9 cellular contexts compared by ENCODE assay signal in the genomic region with DNA sequence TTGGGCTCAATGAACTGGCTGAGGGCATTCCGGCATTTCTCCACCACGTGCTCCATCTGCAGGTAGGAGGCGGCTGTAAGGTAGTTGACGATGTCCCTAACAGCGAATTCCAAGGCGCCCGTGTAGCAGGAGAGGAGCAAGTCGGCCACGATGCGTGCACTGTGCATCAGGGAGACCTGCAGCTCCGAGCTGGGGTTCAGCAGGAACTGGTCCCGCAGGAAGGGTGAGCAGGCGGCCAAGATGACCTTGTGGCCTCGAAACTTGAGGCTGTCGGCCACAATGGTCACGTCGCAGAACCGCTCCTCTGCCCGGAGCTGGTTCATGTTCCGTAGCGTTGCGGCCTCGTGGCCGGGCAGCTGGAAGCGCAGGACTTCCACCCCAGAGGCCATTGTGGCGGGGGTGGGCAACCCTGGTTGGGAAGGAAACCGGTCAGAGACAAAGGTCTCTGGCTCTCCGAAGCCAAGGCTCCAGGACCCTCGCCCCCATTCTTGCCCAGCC. TPM values are rescaled to one million over a fixed set of nuclear protein-coding genes. Genes with fewer than 3 reads are reported as not detected.
DNase-seq lines count a peak whose midpoint lies in the region; ATAC-seq, FAIRE-seq and TF ChIP-seq lines count a peak whose summit lies in the region.
"Had no signal": no experiment of that assay in that cellular context is flagged by ENCODE, and none has a peak within 500 bp of the region (broad histone marks: within the 10 kb centered on the region; RNA-seq: fewer than 3 reads in every experiment).

No MANE protein-coding gene starts in this region.

- H3K36me3 ChIP-seq in PC-3 (ENCODE audit: low read depth, low read length): no peaks in the 10 kb centered on the region
- peaks cover 12 to 29% of the 10 kb centered on the region in 2 donors for H3K36me3 ChIP-seq in neuronal stem cell (replicated peaks in 1 of 2; ENCODE audit: control insufficient read depth in 2 of 2, insufficient read depth in 2 of 2, low read length in 2 of 2)

- peak; percentile 17 for DNase-seq in COLO668 (lab: John Stamatoyannopoulos, UW; ENCODE audit: unreplicated experiment)
- no peak for DNase-seq in PC-3
- DNase-seq in epithelial cell of esophagus (ENCODE audit: low read depth): peak; percentile 29
- DNase-seq in neuronal stem cell (ENCODE audit: low spot score): no peak
- DNase-seq in frontal cortex (ENCODE audit: low spot score in 2 of 2): no peak
- DNase-seq in NCI-H524 treated with DMSO at 0.1 percent for 48 hours (lab: John Stamatoyannopoulos, UW): no peak
- DNase-seq in NCI-H1092 treated with DMSO at 0.1 percent for 48 hours (lab: John Stamatoyannopoulos, UW): no peak

- H2AFZ ChIP-seq in PC-3 (ENCODE audit: low read length) (peak overlapping the region; percentile 87; the same call in 1 of the 2 replicates), neuronal stem cell (ENCODE audit: low read length) (peak overlapping the region; percentile 92)

- no peaks in the 10 kb centered on the region for H3F3A ChIP-seq in PC-3 (ENCODE audit: low read length, unreplicated experiment)

- no peak for TF ChIP-seq CTCF in PC-3 (conservative IDR thresholded peaks at IDR 0.05; ENCODE audit: low read depth, low read length)
- no peak for TF ChIP-seq CTCF in epithelial cell of esophagus (IDR thresholded peaks at IDR 0.05; ENCODE audit: insufficient read depth, low read depth, low read length, missing control alignments)

- no peak overlapping the region for H2BK120ac ChIP-seq in neuronal stem cell (ENCODE audit: low read depth, low read length)

- ATAC-seq in PC-3 (no peak), GM18909 (IDR thresholded peaks at IDR 0.05; ENCODE audit: poor library complexity, unreplicated experiment) (no peak)

- H3K27me3 ChIP-seq in PC-3 (ENCODE audit: low read length) (no peaks in the 10 kb centered on the region), neuronal stem cell (ENCODE audit: control insufficient read depth in 3 of 3, insufficient read depth in 3 of 3, low read depth in 1 of 3, low read length in 3 of 3) (peaks cover 0 to 3% (median 0%) of the 10 kb centered on the region in 3 experiments)

- POLR2A ChIA-PET in PC-3 (lab: Charles Lee; ENCODE audit: unreplicated experiment): no interaction called here

- H3K4ac ChIP-seq in neuronal stem cell (ENCODE audit: low read length): no peak overlapping the region

- H3K9me2 ChIP-seq in PC-3 (replicated peaks; ENCODE audit: low read length): no peaks in the 10 kb centered on the region

- no peak overlapping the region for H4K8ac ChIP-seq in neuronal stem cell (ENCODE audit: low read depth, low read length)

- H3K9me3 ChIP-seq in PC-3 (ENCODE audit: low read length) (no peaks in the 10 kb centered on the region), neuronal stem cell (replicated peaks in 1 of 2; ENCODE audit: control insufficient read depth in 2 of 2, insufficient read depth in 1 of 2, low read depth in 1 of 2, low read length in 2 of 2) (no peaks in the 10 kb centered on the region)

- CTCF ChIA-PET in PC-3 (lab: Charles Lee): no interaction called here

- WGBS in neuronal stem cell (ENCODE audit: extremely low coverage in 2 of 2, insufficient read length in 2 of 2, insufficient replicate concordance in 1 of 2), 2 donors: no CpG with 5 or more reads among the region's 29 CpGs

- peak overlapping the region; percentile 69 for H2BK5ac ChIP-seq in neuronal stem cell (ENCODE audit: low read length)

- intact Hi-C loops in PC-3 (cut with micrococcal nuclease): loop anchor here (10.0 kb wide), 1 partner anchor 214 kb away; no protein-coding TSS in a partner anchor

- no peaks in the 10 kb centered on the region for H4K20me1 ChIP-seq in PC-3 (ENCODE audit: low read length)

- H3K4me3 ChIP-seq in PC-3 (ENCODE audit: low read length): peak overlapping the region; percentile 78
- H3K4me3 ChIP-seq in epithelial cell of esophagus (ENCODE audit: low read length): peak overlapping the region; percentile 54
- peak overlapping the region; percentile 65 to 82 for H3K4me3 ChIP-seq in neuronal stem cell (ENCODE audit: low read length in 2 of 2)

- FAIRE-seq in frontal cortex (lab: Jason Lieb, UNC): no peak

- H4K91ac ChIP-seq in neuronal stem cell (ENCODE audit: low read depth, low read length, poor library complexity): no peak overlapping the region

- H3K4me2 ChIP-seq in PC-3 (ENCODE audit: low read length): peak overlapping the region; percentile 96
- H3K4me2 ChIP-seq in neuronal stem cell (ENCODE audit: insufficient read depth, low read length, poor library complexity, severe bottlenecking): peak overlapping the region; percentile 61

- H3K14ac ChIP-seq in neuronal stem cell (ENCODE audit: low read length): no peak overlapping the region

- H3K9ac ChIP-seq in PC-3 (ENCODE audit: low read length) (peak overlapping the region; percentile 63; the same call in 1 of the 2 replicates), neuronal stem cell (ENCODE audit: low read depth, low read length, poor library complexity) (peak overlapping the region; percentile 85)

- BruUV-seq in PC-3 (replicated peaks; lab: Mats Ljungman, UMichigan): no TSS peak

- H2BK12ac ChIP-seq in neuronal stem cell (ENCODE audit: low read length): peak overlapping the region; percentile 4

- H3K23ac ChIP-seq in neuronal stem cell (ENCODE audit: low read depth, low read length, poor library complexity): peak overlapping the region; percentile 83

- peak overlapping the region; percentile 77 for H2BK15ac ChIP-seq in neuronal stem cell (ENCODE audit: low read length)

- peaks cover 33% of the 10 kb centered on the region for H3K79me2 ChIP-seq in PC-3 (ENCODE audit: low read length)

- H3K4me1 ChIP-seq in PC-3 (ENCODE audit: insufficient read depth, low read length) (peaks cover 27% of the 10 kb centered on the region), neuronal stem cell (ENCODE audit: control insufficient read depth in 2 of 2, insufficient read depth in 1 of 2, low read depth in 1 of 2, low read length in 2 of 2) (peaks cover 21 to 25% of the 10 kb centered on the region in 2 donors)

- H3K18ac ChIP-seq in neuronal stem cell (ENCODE audit: low read length): peak overlapping the region; percentile 96

- peak overlapping the region; percentile 39 for H3K27ac ChIP-seq in PC-3 (ENCODE audit: low read length)
- peak overlapping the region; percentile 74 for H3K27ac ChIP-seq in neuronal stem cell (replicated peaks; ENCODE audit: low read length)

- H2AK5ac ChIP-seq in neuronal stem cell (ENCODE audit: low read depth, low read length): peak overlapping the region; percentile 87

- H3K79me1 ChIP-seq in neuronal stem cell (ENCODE audit: low read depth, low read length): peaks cover 21% of the 10 kb centered on the region

RNA-seq across cellular contexts. Expression of a gene that starts 0.9 kb away (rescaled TPM):
- total RNA-seq in PC-3 (2014; rRNA removed) (5.4 and 8.6 TPM in 2 replicates), frontal cortex (25.7 TPM)
- polyA plus RNA-seq in neuronal stem cell (2013, experiment 1 of 2): 26.7 TPM
- 26.3 TPM for polyA plus RNA-seq in neuronal stem cell (2013, experiment 2 of 2)

RNA-seq across cellular contexts. Expression of a gene that starts 3.5 kb away (rescaled TPM):
- total RNA-seq in PC-3 (2014; rRNA removed) (74.5 and 80.8 TPM in 2 replicates), frontal cortex (102 TPM)
- polyA plus RNA-seq in neuronal stem cell (2013, experiment 1 of 2): 119 TPM
- polyA plus RNA-seq in neuronal stem cell (2013, experiment 2 of 2): 117 TPM

RNA-seq across cellular contexts. Expression of a gene that starts 22.2 kb away (rescaled TPM):
- total RNA-seq in PC-3 (2014; rRNA removed) (3.5 and 4.9 TPM in 2 replicates), frontal cortex (not detected)
- 1.4 TPM for polyA plus RNA-seq in neuronal stem cell (2013, experiment 1 of 2)
- 1.4 TPM for polyA plus RNA-seq in neuronal stem cell (2013, experiment 2 of 2)
- total RNA-seq: LHCN-M2 had no signal

RNA-seq across cellular contexts. Expression of a gene that starts 26.6 kb away (rescaled TPM):
- 1.1 TPM in 1 of 2 replicates, not detected in the other for total RNA-seq in PC-3 (2014; rRNA removed)
- polyA plus RNA-seq in neuronal stem cell (2013, experiment 1 of 2): 1.3 TPM
- 1.00 TPM for polyA plus RNA-seq in neuronal stem cell (2013, experiment 2 of 2)
- 3.7 TPM for total RNA-seq in frontal cortex

RNA-seq across cellular contexts. Expression of a gene that starts 38.3 kb away (rescaled TPM):
- 31.7 and 33.1 TPM in 2 replicates for total RNA-seq in PC-3 (2014; rRNA removed)
- polyA plus RNA-seq in neuronal stem cell (2013, experiment 1 of 2): 34.6 TPM
- polyA plus RNA-seq in neuronal stem cell (2013, experiment 2 of 2): 36.0 TPM
- 19.6 TPM for total RNA-seq in frontal cortex

Comparison
In these comparisons a context has a peak if more than half of its experiments do, and no peak if none do; other contexts are left out.
1. DNase-seq: peak in COLO668 (single experiment) and epithelial cell of esophagus (single experiment); none in PC-3 (single experiment), neuronal stem cell (single experiment), frontal cortex (0 of 2), NCI-H524 treated with DMSO at 0.1 percent for 48 hours (single experiment) and NCI-H1092 treated with DMSO at 0.1 percent for 48 hours (single experiment).
2. Peak in every context shown above with its lines, with median percentiles within 50 percentile points of each other: H3K4me3 ChIP-seq.